In genomic region chr4:164955107-164955805, GRCh38 we compare ENCODE assay signal across 1 cellular context.
TF ChIP-seq lines count a peak whose summit lies in the region.

No MANE protein-coding gene starts in this region.

TF ChIP-seq in K562, 482 proteins besides CTCF, POLR2A, EP300 and RAD21 (continued from another document):
- TF ChIP-seq ZNF316 (IDR thresholded peaks at IDR 0.05) (peak; percentile 28; the same call in 1 of the 2 replicates), SMAD3 (CRISPR knock-in tag; conservative IDR thresholded peaks at IDR 0.05) (no peak), MAFF (IDR thresholded peaks at IDR 0.05; ENCODE audit: low read length) (0 out of 2 replicates have a peak, but pooled peaks have one; percentile 3), ZNF175 (CRISPR knock-in tag; IDR thresholded peaks at IDR 0.05; ENCODE audit: low read depth) (no peak), ARNT (IDR thresholded peaks at IDR 0.05) (no peak), C11orf30 (IDR thresholded peaks at IDR 0.05; ENCODE audit: low read depth) (peak; percentile 40; the same call in 1 of the 2 replicates)
